Comparison of ENCODE assay signal across 11 cellular contexts in genomic region chr3:129723558-129724324, GRCh38.
DNase-seq lines count a peak whose midpoint lies in the region; ATAC-seq, FAIRE-seq and TF ChIP-seq lines count a peak whose summit lies in the region.
"Had no signal": no experiment of that assay in that cellular context is flagged by ENCODE, and none has a peak within 500 bp of the region (broad histone marks: within the 10 kb centered on the region; RNA-seq: fewer than 3 reads in every experiment).

No MANE protein-coding gene starts in this region.

- no peak for FAIRE-seq in RCC 7860 (lab: Jason Lieb, UNC)
- FAIRE-seq: islet of Langerhans had no signal

- H3K36me3 ChIP-seq in BJ (ENCODE audit: control insufficient read depth, insufficient read depth, low read length) (no peaks in the 10 kb centered on the region), heart left ventricle (no peaks in the 10 kb centered on the region), prostate gland (no peaks in the 10 kb centered on the region)

- ATAC-seq in heart left ventricle: peak; percentile 90 to 94 (median 92)
- ATAC-seq in activated CD8-positive, alpha-beta memory T cell treated with anti-CD3 and anti-CD28 coated beads, Interleukin-2, amount 10 ng/mL, durations not matched to agents 7 days and 5 days: no peak

- H3K9me3 ChIP-seq in heart left ventricle (no peaks in the 10 kb centered on the region), prostate gland (no peaks in the 10 kb centered on the region)

- no peaks in the 10 kb centered on the region for H3K9me3 Mint-ChIP-seq in activated CD8-positive, alpha-beta memory T cell treated with anti-CD3 and anti-CD28 coated beads, Interleukin-2, amount 10 ng/mL, durations not matched to agents 7 days and 5 days (ENCODE audit: low read depth)
- H3K9me3 Mint-ChIP-seq: stimulated activated naive CD8-positive, alpha-beta T cell treated with anti-CD3 and anti-CD28 coated beads, Interleukin-15, Interleukin-2, amounts not matched to agents 100 ng/mL and 50 ng/mL, for 24 hours had no signal

- peak overlapping the region; percentile 9 to 64 (median 51) for H3K27ac ChIP-seq in heart left ventricle
- no peak overlapping the region for H3K27ac ChIP-seq in prostate gland

- 41 to 44% (median 41%) methylated on average over 6 of the region's 6 CpGs for WGBS in heart left ventricle, 4 donors
- WGBS in prostate gland: 54% methylated on average over 6 of the region's 6 CpGs

- CTCF ChIA-PET in BJ (lab: Yijun Ruan, JAX): interaction anchor here (0.6 to 1.4 kb wide), 3 partner anchors 37 to 58 kb away, joined by 3 to 4 read pairs (median 3); no protein-coding TSS in a partner anchor
- CTCF ChIA-PET in activated CD8-positive, alpha-beta memory T cell treated with anti-CD3 and anti-CD28 coated beads, Interleukin-2, amount 10 ng/mL, durations not matched to agents 7 days and 5 days (lab: Charles Lee): no interaction called here

- H3K27ac Mint-ChIP-seq in activated CD8-positive, alpha-beta memory T cell treated with anti-CD3 and anti-CD28 coated beads, Interleukin-2, amount 10 ng/mL, durations not matched to agents 7 days and 5 days: no peak overlapping the region
- H3K27ac Mint-ChIP-seq: stimulated activated naive CD8-positive, alpha-beta T cell treated with anti-CD3 and anti-CD28 coated beads, Interleukin-15, Interleukin-2, amounts not matched to agents 100 ng/mL and 50 ng/mL, for 24 hours had no signal

- TF ChIP-seq CTCF in BJ (IDR thresholded peaks at IDR 0.05; ENCODE audit: insufficient read depth, low read depth, low read length): no peak
- TF ChIP-seq CTCF in heart left ventricle (IDR thresholded peaks at IDR 0.05): no peak
- TF ChIP-seq CTCF in prostate gland (IDR thresholded peaks at IDR 0.05): no peak

- peaks cover 0 to 29% (median 15%) of the 10 kb centered on the region in 12 donors for H3K4me1 ChIP-seq in heart left ventricle
- no peaks in the 10 kb centered on the region for H3K4me1 ChIP-seq in prostate gland (replicated peaks)

- intact Hi-C loops in heart left ventricle (cut with DNase I): no loop called here
- intact Hi-C loops in prostate gland (cut with DNase I): no loop called here

- H3K27me3 ChIP-seq in BJ (ENCODE audit: control insufficient read depth, insufficient read depth, low read length): no peaks in the 10 kb centered on the region
- H3K27me3 ChIP-seq in heart left ventricle: no peaks in the 10 kb centered on the region
- H3K27me3 ChIP-seq in prostate gland (replicated peaks; ENCODE audit: insufficient read depth): no peaks in the 10 kb centered on the region

- H3K4me3 ChIP-seq in BJ (ENCODE audit: low read depth, low read length) (no peak overlapping the region), heart left ventricle (peak overlapping the region in 8 of 12 donors; percentile 17 to 29 (median 26)), prostate gland (no peak overlapping the region)

- POLR2A ChIA-PET in BJ (lab: Charles Lee): interaction anchor here (0.5 kb wide), 1 partner anchor 418 kb away, joined by 3 read pairs; no protein-coding TSS in a partner anchor

- TF ChIP-seq POLR2A in heart left ventricle (IDR thresholded peaks at IDR 0.05) (no peak), prostate gland (IDR thresholded peaks at IDR 0.05) (no peak)

- DNase-seq in BJ (ENCODE audit: low read depth): peak; percentile 71
- DNase-seq in amniotic epithelial cell (ENCODE audit: low read depth): peak; percentile 92
- DNase-seq in heart left ventricle: peak in 4 of 5 donors; percentile 24 to 66 (median 56)
- peak; percentile 31 for DNase-seq in prostate gland (ENCODE audit: low spot score)
- no peak for DNase-seq in activated CD8-positive, alpha-beta memory T cell treated with anti-CD3 and anti-CD28 coated beads, Interleukin-2, amount 10 ng/mL, durations not matched to agents 7 days and 5 days
- DNase-seq in UCSD-AML1 (lab: John Stamatoyannopoulos, UW; ENCODE audit: unreplicated experiment): no peak
- DNase-seq in RCC 7860 (ENCODE audit: low spot score): no peak
- DNase-seq in HT-29 (ENCODE audit: low spot score): no peak
- DNase-seq: DMS79 treated with DMSO at 0.1 percent for 48 hours had no signal

- no peaks in the 10 kb centered on the region for H3K4me1 Mint-ChIP-seq in activated CD8-positive, alpha-beta memory T cell treated with anti-CD3 and anti-CD28 coated beads, Interleukin-2, amount 10 ng/mL, durations not matched to agents 7 days and 5 days

- no peak overlapping the region for H3K4me3 Mint-ChIP-seq in activated CD8-positive, alpha-beta memory T cell treated with anti-CD3 and anti-CD28 coated beads, Interleukin-2, amount 10 ng/mL, durations not matched to agents 7 days and 5 days
- H3K4me3 Mint-ChIP-seq: stimulated activated naive CD8-positive, alpha-beta T cell treated with anti-CD3 and anti-CD28 coated beads, Interleukin-15, Interleukin-2, amounts not matched to agents 100 ng/mL and 50 ng/mL, for 24 hours had no signal

- H3K36me3 Mint-ChIP-seq in activated CD8-positive, alpha-beta memory T cell treated with anti-CD3 and anti-CD28 coated beads, Interleukin-2, amount 10 ng/mL, durations not matched to agents 7 days and 5 days: no peaks in the 10 kb centered on the region

- H3K27me3 Mint-ChIP-seq in activated CD8-positive, alpha-beta memory T cell treated with anti-CD3 and anti-CD28 coated beads, Interleukin-2, amount 10 ng/mL, durations not matched to agents 7 days and 5 days: no peaks in the 10 kb centered on the region
- H3K27me3 Mint-ChIP-seq: stimulated activated naive CD8-positive, alpha-beta T cell treated with anti-CD3 and anti-CD28 coated beads, Interleukin-15, Interleukin-2, amounts not matched to agents 100 ng/mL and 50 ng/mL, for 24 hours had no signal

Comparison
In these comparisons a context has a peak if more than half of its experiments do, and no peak if none do; other contexts are left out.
1. DNase-seq: peak in BJ (single experiment), amniotic epithelial cell (single experiment), heart left ventricle (4 of 5) and prostate gland (single experiment); none in activated CD8-positive, alpha-beta memory T cell treated with anti-CD3 and anti-CD28 coated beads, Interleukin-2, amount 10 ng/mL, durations not matched to agents 7 days and 5 days (single experiment), UCSD-AML1 (single experiment), RCC 7860 (single experiment) and HT-29 (single experiment).
2. H3K4me3 ChIP-seq: peak in heart left ventricle (8 of 12); none in BJ (single experiment) and prostate gland (0 of 2).
3. H3K27ac ChIP-seq: peak in heart left ventricle (12 of 12); none in prostate gland (0 of 2).